Comparison of ENCODE assay signal across 17 cellular contexts in the genomic region with DNA sequence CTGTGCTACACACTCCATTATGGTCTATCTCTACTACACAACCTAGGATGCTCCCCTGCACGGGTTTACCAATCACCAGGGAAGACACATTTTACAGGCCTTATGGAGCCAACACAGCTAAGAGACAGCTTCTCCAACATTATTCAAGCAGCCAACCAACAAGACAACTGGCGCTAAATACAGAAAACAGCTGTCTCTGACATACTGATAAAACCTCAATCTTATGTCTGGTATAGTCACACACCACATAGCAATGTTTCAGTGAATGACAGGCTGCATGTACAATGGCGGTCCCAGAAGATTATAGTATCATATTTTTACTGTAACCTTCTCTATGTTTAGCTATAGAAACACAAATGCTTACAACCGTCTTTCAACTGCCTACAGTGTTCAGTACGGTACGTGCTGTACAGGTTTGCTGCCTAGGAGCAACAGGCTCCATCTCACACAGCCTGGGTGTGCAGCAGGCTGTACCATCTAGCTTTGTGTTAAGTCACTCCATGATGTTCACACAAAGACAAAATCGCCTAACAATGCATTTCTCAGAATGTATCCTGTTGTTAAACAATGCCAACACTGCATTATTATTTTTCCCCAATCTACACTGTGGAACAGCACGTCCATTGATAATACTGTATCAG. TPM values are rescaled to one million over a fixed set of nuclear protein-coding genes. Genes with fewer than 3 reads are reported as not detected.
A peak's percentile ranks its signal among the peaks of the same experiment; 100 is the strongest.
DNase-seq lines count a peak whose midpoint lies in the region; ATAC-seq and TF ChIP-seq lines count a peak whose summit lies in the region.
"Had no signal": no experiment of that assay in that cellular context is flagged by ENCODE, and none has a peak within 500 bp of the region (broad histone marks: within the 10 kb centered on the region; RNA-seq: fewer than 3 reads in every experiment).

No MANE protein-coding gene starts in this region.

- H3K27ac ChIP-seq in IMR-90 (ENCODE audit: insufficient read depth, low read length) (no peak overlapping the region), skeletal muscle tissue (ENCODE audit: low read depth, low read length) (peak overlapping the region; percentile 0)
- H3K27ac ChIP-seq: prostate gland had no signal

- no peaks in the 10 kb centered on the region for H3K9me3 Mint-ChIP-seq in activated naive CD4-positive, alpha-beta T cell treated with anti-CD3 and anti-CD28 coated beads, Interleukin-2, amount 50 U/mL, for 24 hours
- no peaks in the 10 kb centered on the region for H3K9me3 Mint-ChIP-seq in activated naive CD4-positive, alpha-beta T cell treated with anti-CD3 and anti-CD28 coated beads, Interleukin-2, amount 10 ng/mL, durations not matched to agents 7 days and 5 days
- H3K9me3 Mint-ChIP-seq in endothelial cell (ENCODE audit: unreplicated experiment) = no peaks in the 10 kb centered on the region

- peaks cover 16% of the 10 kb centered on the region for H3K36me3 ChIP-seq in IMR-90 (ENCODE audit: control insufficient read depth, insufficient read depth, low read length)
- H3K36me3 ChIP-seq in skeletal muscle tissue (ENCODE audit: control insufficient read depth in 3 of 3, insufficient read depth in 3 of 3, low read length in 3 of 3) = peaks cover 10 to 16% (median 13%) of the 10 kb centered on the region in 3 donors
- H3K36me3 ChIP-seq: prostate gland had no signal

- peaks cover 83% of the 10 kb centered on the region for H3K4me1 Mint-ChIP-seq in activated naive CD4-positive, alpha-beta T cell treated with anti-CD3 and anti-CD28 coated beads, Interleukin-2, amount 50 U/mL, for 24 hours
- peaks cover 80% of the 10 kb centered on the region for H3K4me1 Mint-ChIP-seq in activated naive CD4-positive, alpha-beta T cell treated with anti-CD3 and anti-CD28 coated beads, Interleukin-2, amount 10 ng/mL, durations not matched to agents 7 days and 5 days
- H3K4me1 Mint-ChIP-seq in endothelial cell (ENCODE audit: unreplicated experiment) = peaks cover 56% of the 10 kb centered on the region

- no peak overlapping the region for H4K91ac ChIP-seq in IMR-90 (ENCODE audit: insufficient read depth, low read depth, low read length)

- WGBS in IMR-90 (ENCODE audit: extremely low coverage in 2 of 2, insufficient read length in 1 of 2), 2 experiments = 59% methylated on average over 5 of the region's 8 CpGs; no CpG with 5 or more reads in 1 of the 2 experiments

- no peak for TF ChIP-seq RAD21 in IMR-90 (IDR thresholded peaks at IDR 0.05; ENCODE audit: low read length)

- no peak overlapping the region for H3K4me3 ChIP-seq in IMR-90 (ENCODE audit: insufficient read depth, low read depth, low read length)
- peak overlapping the region in 1 of 3 donors; percentile 14 for H3K4me3 ChIP-seq in skeletal muscle tissue (ENCODE audit: low read length in 3 of 3)
- H3K4me3 ChIP-seq: gastroesophageal sphincter, prostate gland had no signal

- H2BK5ac ChIP-seq in IMR-90 (ENCODE audit: low read depth, low read length, poor library complexity, severe bottlenecking) = no peak overlapping the region

- H3K36me3 Mint-ChIP-seq in activated naive CD4-positive, alpha-beta T cell treated with anti-CD3 and anti-CD28 coated beads, Interleukin-2, amount 50 U/mL, for 24 hours = peaks cover 2% of the 10 kb centered on the region
- peaks cover 50% of the 10 kb centered on the region for H3K36me3 Mint-ChIP-seq in activated naive CD4-positive, alpha-beta T cell treated with anti-CD3 and anti-CD28 coated beads, Interleukin-2, amount 10 ng/mL, durations not matched to agents 7 days and 5 days
- peaks cover 12% of the 10 kb centered on the region for H3K36me3 Mint-ChIP-seq in endothelial cell (ENCODE audit: low read depth, unreplicated experiment)

- POLR2A ChIA-PET in IMR-90 (lab: Charles Lee; ENCODE audit: unreplicated experiment) = no interaction called here

- peaks cover 0 to 75% of the 10 kb centered on the region in 2 experiments; a peak in 2 of 4 replicates for H3K79me1 ChIP-seq in IMR-90 (ENCODE audit: low read depth in 1 of 2, low read length in 2 of 2)

- no peak overlapping the region for H3K18ac ChIP-seq in IMR-90 (ENCODE audit: low read depth, low read length)

- intact Hi-C loops in IMR-90 (cut with micrococcal nuclease) = no loop called here

- CTCF ChIA-PET in activated naive CD4-positive, alpha-beta T cell treated with anti-CD3 and anti-CD28 coated beads, Interleukin-2, amount 10 ng/mL, durations not matched to agents 7 days and 5 days (lab: Charles Lee) = interaction anchor here (0.6 to 1.7 kb wide), 3 partner anchors 12 to 283 kb away, joined by 3 to 5 read pairs (median 3); a partner anchor contains a TSS
- CTCF ChIA-PET in IMR-90 (lab: Yijun Ruan, JAX) = no interaction called here

- H4K20me1 ChIP-seq in IMR-90 (ENCODE audit: insufficient read depth, low read length) = peaks cover 100% of the 10 kb centered on the region

- no peak overlapping the region for H4K5ac ChIP-seq in IMR-90 (ENCODE audit: low read depth, low read length)

- no peak overlapping the region for H2BK120ac ChIP-seq in IMR-90 (ENCODE audit: low read depth, low read length)

- no peak overlapping the region for H3K4me3 Mint-ChIP-seq in activated naive CD4-positive, alpha-beta T cell treated with anti-CD3 and anti-CD28 coated beads, Interleukin-2, amount 50 U/mL, for 24 hours
- H3K4me3 Mint-ChIP-seq in activated naive CD4-positive, alpha-beta T cell treated with anti-CD3 and anti-CD28 coated beads, Interleukin-2, amount 10 ng/mL, durations not matched to agents 7 days and 5 days = no peak overlapping the region
- H3K4me3 Mint-ChIP-seq in endothelial cell (ENCODE audit: unreplicated experiment) = no peak overlapping the region

- TF ChIP-seq CTCF in IMR-90 (conservative IDR thresholded peaks at IDR 0.05; ENCODE audit: low read depth, low read length) (no peak), endothelial cell (IDR thresholded peaks at IDR 0.05; ENCODE audit: unreplicated experiment) (no peak)

- H3K14ac ChIP-seq in IMR-90 (replicated peaks; ENCODE audit: low read depth, low read length) = no peak overlapping the region

- no peak overlapping the region for H2AK9ac ChIP-seq in IMR-90 (replicated peaks; ENCODE audit: low read depth, low read length, poor library complexity)

- H2AK5ac ChIP-seq in IMR-90 (ENCODE audit: low read depth, low read length) = no peak overlapping the region

- no peaks in the 10 kb centered on the region for H3K27me3 Mint-ChIP-seq in activated naive CD4-positive, alpha-beta T cell treated with anti-CD3 and anti-CD28 coated beads, Interleukin-2, amount 50 U/mL, for 24 hours
- no peaks in the 10 kb centered on the region for H3K27me3 Mint-ChIP-seq in activated naive CD4-positive, alpha-beta T cell treated with anti-CD3 and anti-CD28 coated beads, Interleukin-2, amount 10 ng/mL, durations not matched to agents 7 days and 5 days
- peaks cover 2% of the 10 kb centered on the region for H3K27me3 Mint-ChIP-seq in endothelial cell (ENCODE audit: unreplicated experiment)

- dilution Hi-C loops in IMR-90 (cut with HindIII; ENCODE audit: low sequenced_read_pairs, unreplicated experiment) = no loop called here

- ATAC-seq in IMR-90 (ENCODE audit: low read depth) (no peak), HG02870 (IDR thresholded peaks at IDR 0.05; ENCODE audit: unreplicated experiment) (no peak)
- ATAC-seq: gastroesophageal sphincter had no signal

- BruUV-seq in IMR-90 (replicated peaks; lab: Mats Ljungman, UMichigan) = no TSS peak

- H3K56ac ChIP-seq in IMR-90 (ENCODE audit: extremely low read depth, insufficient read depth, low read length) = no peak overlapping the region

- no peak overlapping the region for H2BK20ac ChIP-seq in IMR-90 (ENCODE audit: low read depth, low read length)

- no peaks in the 10 kb centered on the region for H3K9me3 ChIP-seq in IMR-90 (ENCODE audit: control insufficient read depth, insufficient read depth, low read length)
- H3K9me3 ChIP-seq in skeletal muscle tissue (ENCODE audit: control insufficient read depth in 3 of 3, low read length in 3 of 3) = no peaks in the 10 kb centered on the region
- H3K9me3 ChIP-seq: gastroesophageal sphincter, prostate gland had no signal

- H3K9ac ChIP-seq in IMR-90 (ENCODE audit: low read depth, low read length) = no peak overlapping the region
- peak overlapping the region in 1 of 3 donors; percentile 34 for H3K9ac ChIP-seq in skeletal muscle tissue (ENCODE audit: low read depth in 1 of 3, low read length in 3 of 3)

- H3K23ac ChIP-seq in IMR-90 (ENCODE audit: low read depth, low read length) = peak overlapping the region; percentile 46; the same call in 1 of the 2 replicates

- no peak overlapping the region for H3K4ac ChIP-seq in IMR-90 (ENCODE audit: low read depth, low read length)

- H3K9me1 ChIP-seq in IMR-90 (ENCODE audit: insufficient read depth, low read length) = peaks cover 50% of the 10 kb centered on the region

- no peak for TF ChIP-seq POLR2A in IMR-90 (IDR thresholded peaks at IDR 0.05; ENCODE audit: low read depth, low read length)

- DNase-seq in activated naive CD4-positive, alpha-beta T cell treated with anti-CD3 and anti-CD28 coated beads, Interleukin-2, amount 10 ng/mL, durations not matched to agents 7 days and 5 days = no peak
- DNase-seq in IMR-90 (no peak), endothelial cell (ENCODE audit: low spot score) (no peak), ACHN (no peak), HuH-7 (ENCODE audit: low spot score) (no peak)
- DNase-seq: activated effector memory CD4-positive, alpha-beta T cell treated with anti-CD3 and anti-CD28 coated beads, Interleukin-2, amount 50 U/mL, for 16 hours; aorta; cortex of kidney; MM.1S; NCI-H1694 treated with DMSO at 0.1 percent for 48 hours; NK-92 treated with Interleukin-12 subunit alpha and Interleukin-12 subunit beta, amount 100 ng/mL, for 24 hours; stimulated activated naive CD4-positive, alpha-beta T cell treated with Interleukin-2 at 50 U/mL for 16 hours had no signal

- no peak overlapping the region for H2AFZ ChIP-seq in IMR-90 (replicated peaks; ENCODE audit: low read length, poor library complexity)

- H4K8ac ChIP-seq in IMR-90 (ENCODE audit: low read depth in 2 of 2, low read length in 2 of 2) = no peak overlapping the region

- H2BK15ac ChIP-seq in IMR-90 (ENCODE audit: low read depth, low read length) = no peak overlapping the region

- in situ Hi-C loops in IMR-90 (cut with MboI; ENCODE audit: low sequenced_read_pairs) (no loop called here), ACHN (cut with HindIII; ENCODE audit: low pct_ligation_motif_present, low pct_unique_long_range_greater_than_20kb, low sequenced_read_pairs) (no loop called here)

- H3K4me1 ChIP-seq in IMR-90 (ENCODE audit: control insufficient read depth, insufficient read depth, low read length) = peaks cover 31% of the 10 kb centered on the region
- H3K4me1 ChIP-seq in skeletal muscle tissue (ENCODE audit: control insufficient read depth in 3 of 3, insufficient read depth in 3 of 3, low read length in 3 of 3) = peaks cover 62 to 87% (median 78%) of the 10 kb centered on the region in 3 donors

- H3K27me3 ChIP-seq in IMR-90 (ENCODE audit: control insufficient read depth, insufficient read depth, low read length) (no peaks in the 10 kb centered on the region), skeletal muscle tissue (ENCODE audit: control insufficient read depth in 3 of 3, insufficient read depth in 3 of 3, low read length in 3 of 3) (no peaks in the 10 kb centered on the region)
- H3K27me3 ChIP-seq: gastroesophageal sphincter had no signal

- peak overlapping the region; percentile 43 for H3K27ac Mint-ChIP-seq in activated naive CD4-positive, alpha-beta T cell treated with anti-CD3 and anti-CD28 coated beads, Interleukin-2, amount 50 U/mL, for 24 hours
- H3K27ac Mint-ChIP-seq in activated naive CD4-positive, alpha-beta T cell treated with anti-CD3 and anti-CD28 coated beads, Interleukin-2, amount 10 ng/mL, durations not matched to agents 7 days and 5 days = no peak overlapping the region
- H3K27ac Mint-ChIP-seq in endothelial cell (ENCODE audit: unreplicated experiment) = peak overlapping the region; percentile 5

- H3K4me2 ChIP-seq in IMR-90 (ENCODE audit: low read depth, low read length) = 0 out of 2 replicates have a peak overlapping the region, but pooled peaks have one; percentile 7

RNA-seq across cellular contexts. Expression of a gene that starts 10.9 kb away (rescaled TPM):
- total RNA-seq in IMR-90 (2012; rRNA removed) (250 and 319 TPM in 2 replicates), endothelial cell (ENCODE audit: unreplicated experiment) (294 TPM), skeletal muscle tissue (156 TPM)
- 161 and 173 TPM in 2 replicates for polyA plus RNA-seq in IMR-90 (2012; rRNA removed)
- polyA plus RNA-seq in IMR-90 (2012; cell fraction: cytosol; rRNA removed) = 91.3 and 126 TPM in 2 replicates
- 154 and 168 TPM in 2 replicates for polyA plus RNA-seq in IMR-90 (2012; cell fraction: nucleus; rRNA removed; ENCODE audit: low replicate concordance)
